8 cellular contexts compared by ENCODE assay signal in the genomic region with DNA sequence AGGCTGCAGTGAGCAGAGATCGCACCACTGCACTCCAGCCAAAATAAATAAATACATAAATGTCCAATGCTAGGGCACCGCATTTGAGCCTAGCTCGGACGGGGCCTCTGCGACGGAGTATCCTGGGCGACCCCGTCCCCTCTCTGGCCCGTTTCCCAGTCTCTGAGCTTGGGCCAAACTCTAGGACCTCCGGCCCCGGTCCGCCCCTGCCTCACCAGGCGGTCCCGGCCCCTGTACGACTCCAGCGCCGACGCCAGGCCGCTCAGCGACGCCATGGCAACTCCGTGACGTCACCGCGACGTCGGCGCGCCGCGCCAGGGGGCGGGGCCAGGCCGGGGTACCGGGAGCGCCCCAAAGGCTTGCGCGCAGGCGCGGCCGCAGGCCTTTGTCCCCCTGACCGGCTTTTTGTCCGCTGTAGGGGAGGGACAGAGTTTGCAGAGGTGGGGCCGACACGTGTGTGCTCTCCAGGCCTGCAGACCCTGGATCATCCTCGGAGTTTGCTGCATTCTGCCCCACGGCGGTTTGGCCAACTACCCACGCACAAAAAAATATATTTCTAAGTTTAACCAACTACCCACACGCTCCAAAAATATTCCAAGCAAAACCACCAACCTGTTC. TPM values are rescaled to one million over a fixed set of nuclear protein-coding genes. Genes with fewer than 3 reads are reported as not detected.
DNase-seq lines count a peak whose midpoint lies in the region; ATAC-seq and TF ChIP-seq lines count a peak whose summit lies in the region.

TSS of gene PEX11G (minus strand) at position 300 of the 618 bp plus-strand sequence. CDS start at position 275, 25 bp downstream.

- H4K20me1 ChIP-seq in DND-41 (ENCODE audit: insufficient read depth, low read length): no peaks in the 10 kb centered on the region

- H3K9me3 Mint-ChIP-seq in activated CD4-positive, alpha-beta T cell treated with anti-CD3 and anti-CD28 coated beads, Interleukin-2, amount 10 ng/mL, durations not matched to agents 24 days and 14 days: peaks cover 3% of the 10 kb centered on the region

- H3K9me3 ChIP-seq in DND-41 (ENCODE audit: insufficient read depth, low read length, severe bottlenecking): no peaks in the 10 kb centered on the region
- no peaks in the 10 kb centered on the region for H3K9me3 ChIP-seq in colonic mucosa

- peak; percentile 78 for DNase-seq in DND-41
- DNase-seq in NCI-H2227 (lab: John Stamatoyannopoulos, UW; ENCODE audit: unreplicated experiment): peak; percentile 95
- peak; percentile 98 for DNase-seq in activated CD4-positive, alpha-beta T cell treated with anti-CD3 and anti-CD28 coated beads, Interleukin-2, amount 10 ng/mL, durations not matched to agents 24 days and 14 days
- DNase-seq in colonic mucosa: peak; percentile 93
- peak; percentile 98 for DNase-seq in left kidney (ENCODE audit: low read depth, low spot score)
- DNase-seq in stimulated activated CD4-positive, alpha-beta T cell treated with anti-CD3 and anti-CD28 coated beads, Interleukin-1b, Interleukin-23, amount 100 ng/mL, for 4 hours (ENCODE audit: low read depth in 2 of 2): peak; percentile 84 to 91

- intact Hi-C loops in activated CD4-positive, alpha-beta T cell treated with anti-CD3 and anti-CD28 coated beads, Interleukin-2, amount 10 ng/mL, durations not matched to agents 24 days and 14 days (cut with micrococcal nuclease): loop anchor here (2.0 kb wide), 1 partner anchor 34 kb away; the partner anchor contains the start of gene MCOLN1
- intact Hi-C loops in colonic mucosa (cut with DNase I): no loop called here

- H3K36me3 Mint-ChIP-seq in activated CD4-positive, alpha-beta T cell treated with anti-CD3 and anti-CD28 coated beads, Interleukin-2, amount 10 ng/mL, durations not matched to agents 24 days and 14 days (ENCODE audit: low read depth): no peaks in the 10 kb centered on the region

- H3K36me3 ChIP-seq in DND-41 (ENCODE audit: insufficient read depth, low read length): no peaks in the 10 kb centered on the region
- no peaks in the 10 kb centered on the region for H3K36me3 ChIP-seq in colonic mucosa

- H3K4me1 Mint-ChIP-seq in activated CD4-positive, alpha-beta T cell treated with anti-CD3 and anti-CD28 coated beads, Interleukin-2, amount 10 ng/mL, durations not matched to agents 24 days and 14 days: peaks cover 26% of the 10 kb centered on the region

- peak; percentile 93 for ATAC-seq in DND-41 (ENCODE audit: insufficient read depth, low read depth)
- ATAC-seq in HG02759 (IDR thresholded peaks at IDR 0.05; ENCODE audit: unreplicated experiment): peak; percentile 84
- ATAC-seq in GM18517 (IDR thresholded peaks at IDR 0.05; ENCODE audit: unreplicated experiment): no peak

- no peaks in the 10 kb centered on the region for H3K27me3 ChIP-seq in DND-41 (ENCODE audit: insufficient read depth, low read length, poor library complexity)
- no peaks in the 10 kb centered on the region for H3K27me3 ChIP-seq in colonic mucosa

- peak within 1 kb of the TSS; percentile 70 for H3K4me2 ChIP-seq in DND-41 (ENCODE audit: insufficient read depth, low read length)

- H3K4me3 ChIP-seq in DND-41 (ENCODE audit: low read depth in 1 of 2, low read length in 2 of 2) (peak within 1 kb of the TSS in 1 of 2 experiments; percentile 58; a peak in 2 of 4 replicates), colonic mucosa (peak within 1 kb of the TSS; percentile 56)

- TF ChIP-seq CTCF in DND-41 (IDR thresholded peaks at IDR 0.05; ENCODE audit: borderline replicate concordance, extremely low read depth, low read length, poor library complexity, severe bottlenecking) (no peak), colonic mucosa (IDR thresholded peaks at IDR 0.05) (no peak)

- H3K4me1 ChIP-seq in DND-41 (ENCODE audit: insufficient read depth, low read length): peaks cover 15% of the 10 kb centered on the region
- H3K4me1 ChIP-seq in colonic mucosa: no peaks in the 10 kb centered on the region

- peak within 1 kb of the TSS; percentile 91 for H3K27ac Mint-ChIP-seq in activated CD4-positive, alpha-beta T cell treated with anti-CD3 and anti-CD28 coated beads, Interleukin-2, amount 10 ng/mL, durations not matched to agents 24 days and 14 days

- H3K4me3 Mint-ChIP-seq in activated CD4-positive, alpha-beta T cell treated with anti-CD3 and anti-CD28 coated beads, Interleukin-2, amount 10 ng/mL, durations not matched to agents 24 days and 14 days: peak within 1 kb of the TSS; percentile 83

- H3K27ac ChIP-seq in DND-41 (ENCODE audit: low read length) (peak within 1 kb of the TSS; percentile 39; the same call in 1 of the 2 replicates), colonic mucosa (peak within 1 kb of the TSS; percentile 68)

- H2AFZ ChIP-seq in DND-41 (ENCODE audit: low read depth, low read length): peak within 1 kb of the TSS; percentile 62

- H3K27me3 Mint-ChIP-seq in activated CD4-positive, alpha-beta T cell treated with anti-CD3 and anti-CD28 coated beads, Interleukin-2, amount 10 ng/mL, durations not matched to agents 24 days and 14 days: no peaks in the 10 kb centered on the region

- H3K79me2 ChIP-seq in DND-41 (ENCODE audit: insufficient read depth, low read length): no peaks in the 10 kb centered on the region

- peak within 1 kb of the TSS; percentile 50 for H3K9ac ChIP-seq in DND-41 (ENCODE audit: low read depth, low read length)
- H3K9ac ChIP-seq in colonic mucosa (ENCODE audit: low read depth in 2 of 2, low read length in 2 of 2): peak within 1 kb of the TSS; percentile 72 to 85

RNA-seq across cellular contexts. Expression of gene PEX11G, which starts in this region (rescaled TPM):
- 1.1 and 1.2 TPM in 2 replicates for total RNA-seq in activated CD4-positive, alpha-beta T cell treated with anti-CD3 and anti-CD28 coated beads, Interleukin-2, amount 10 ng/mL, durations not matched to agents 24 days and 14 days
- total RNA-seq in colonic mucosa: 1 to 10 TPM; 5.7 to 6.6 TPM
